ENCODE assay signal across 1 cellular context in the genomic region with DNA sequence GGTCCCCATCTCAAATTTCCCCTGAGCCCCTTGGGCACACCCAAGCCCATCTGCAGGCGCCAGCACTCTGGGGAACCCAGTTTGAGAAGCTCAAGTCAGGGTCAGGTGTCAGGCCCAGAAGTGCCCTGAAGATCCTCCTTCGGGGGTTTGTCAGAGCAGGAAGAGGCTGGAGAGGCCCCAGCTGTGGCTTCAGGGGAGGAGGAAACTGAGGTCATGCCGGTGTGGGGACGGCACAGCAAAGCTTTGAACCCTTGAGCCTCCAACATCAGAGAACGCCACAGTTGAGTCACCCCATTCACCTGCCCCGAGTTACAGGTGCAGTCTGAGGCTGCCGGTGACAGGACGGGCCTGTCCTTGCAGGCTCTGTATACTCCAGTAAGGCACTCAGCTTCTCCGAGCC.
TF ChIP-seq lines count a peak whose summit lies in the region.

No MANE protein-coding gene starts in this region.

TF ChIP-seq in IMR-90, 13 proteins besides CTCF, POLR2A, EP300 and RAD21:
- TF ChIP-seq FOS (IDR thresholded peaks at IDR 0.05; ENCODE audit: low read depth, low read length) (no peak), CEBPB (IDR thresholded peaks at IDR 0.05; ENCODE audit: low read depth, low read length) (no peak), MAFK (IDR thresholded peaks at IDR 0.05; ENCODE audit: low read depth, low read length) (no peak), RCOR1 (IDR thresholded peaks at IDR 0.05; ENCODE audit: insufficient replicate concordance, low read length) (no peak), BHLHE40 (IDR thresholded peaks at IDR 0.05; ENCODE audit: low read depth, low read length) (no peak), NFE2L2 (IDR thresholded peaks at IDR 0.05; ENCODE audit: low read depth, low read length) (no peak), MAZ (IDR thresholded peaks at IDR 0.05; ENCODE audit: borderline replicate concordance, low read depth, low read length) (no peak), SMC3 (IDR thresholded peaks at IDR 0.05; ENCODE audit: low read depth, low read length) (no peak), USF2 (IDR thresholded peaks at IDR 0.05; ENCODE audit: low read depth, low read length) (no peak), MXI1 (IDR thresholded peaks at IDR 0.05; ENCODE audit: borderline replicate concordance, low read depth, low read length) (no peak), CHD1 (IDR thresholded peaks at IDR 0.05; ENCODE audit: low read depth, low read length) (no peak), RFX5 (IDR thresholded peaks at IDR 0.05; ENCODE audit: low read depth, low read length) (no peak)
- TF ChIP-seq, protein P1, sequence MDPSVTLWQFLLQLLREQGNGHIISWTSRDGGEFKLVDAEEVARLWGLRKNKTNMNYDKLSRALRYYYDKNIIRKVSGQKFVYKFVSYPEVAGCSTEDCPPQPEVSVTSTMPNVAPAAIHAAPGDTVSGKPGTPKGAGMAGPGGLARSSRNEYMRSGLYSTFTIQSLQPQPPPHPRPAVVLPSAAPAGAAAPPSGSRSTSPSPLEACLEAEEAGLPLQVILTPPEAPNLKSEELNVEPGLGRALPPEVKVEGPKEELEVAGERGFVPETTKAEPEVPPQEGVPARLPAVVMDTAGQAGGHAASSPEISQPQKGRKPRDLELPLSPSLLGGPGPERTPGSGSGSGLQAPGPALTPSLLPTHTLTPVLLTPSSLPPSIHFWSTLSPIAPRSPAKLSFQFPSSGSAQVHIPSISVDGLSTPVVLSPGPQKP (IDR thresholded peaks at IDR 0.05; ENCODE audit: borderline replicate concordance, low read depth, low read length), result no peak
